8 cellular contexts compared by ENCODE assay signal in the genomic region with DNA sequence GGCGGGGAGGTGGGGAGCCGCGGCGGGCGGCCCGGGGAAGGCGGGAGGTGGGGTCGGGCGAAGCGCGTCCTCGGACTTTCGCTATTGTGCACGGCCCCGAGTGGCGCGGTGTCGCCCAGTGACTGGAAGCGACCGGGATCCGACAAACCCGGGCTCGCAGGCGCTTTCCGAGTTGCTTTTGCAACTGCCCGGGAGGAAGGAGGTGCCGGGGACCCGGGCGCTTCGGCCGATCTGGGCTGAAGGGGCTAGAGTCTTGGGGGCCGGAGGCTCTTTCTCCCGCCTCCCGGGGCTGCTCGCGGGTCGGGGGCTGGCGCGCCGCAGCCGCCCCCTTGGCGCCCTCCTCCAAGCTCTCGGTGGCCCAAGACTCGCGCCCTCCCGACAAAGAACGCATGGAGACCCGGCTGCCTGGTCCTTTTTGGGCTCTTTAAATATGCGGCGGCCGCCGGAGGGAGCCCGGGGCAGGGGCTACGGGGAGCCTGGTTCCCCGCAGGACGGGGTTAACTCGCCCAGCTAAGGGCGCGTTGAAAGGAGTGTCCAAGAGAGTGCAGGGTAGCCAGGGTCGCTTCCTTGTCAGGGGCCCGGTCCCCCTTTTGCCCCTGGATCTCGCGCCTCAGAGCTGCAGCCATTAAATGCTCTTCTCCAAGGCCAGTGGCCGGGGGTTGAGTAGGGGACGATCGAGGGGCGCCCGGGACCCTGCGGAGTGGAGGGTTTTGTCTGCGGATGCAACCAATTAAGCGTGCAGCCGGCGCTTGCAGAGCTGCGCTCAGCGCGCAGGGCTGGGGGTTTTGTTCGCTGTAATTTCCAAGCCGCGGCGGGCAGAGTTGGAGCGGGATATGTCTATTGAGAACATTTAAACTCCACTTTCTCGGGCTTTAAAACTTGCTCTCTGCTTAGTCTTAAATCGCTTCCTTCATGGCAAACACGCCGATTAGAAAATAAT. TPM values are rescaled to one million over a fixed set of nuclear protein-coding genes. Genes with fewer than 3 reads are reported as not detected.
DNase-seq lines count a peak whose midpoint lies in the region; ATAC-seq and TF ChIP-seq lines count a peak whose summit lies in the region.

No MANE protein-coding gene starts in this region.

- H3K27me3 ChIP-seq in heart right ventricle = peaks cover 7 to 87% (median 58%) of the 10 kb centered on the region in 7 donors

- H3K4me3 ChIP-seq in heart right ventricle = peak overlapping the region; percentile 29 to 68 (median 58)

- DNase-seq in ACHN = peak; percentile 60
- DNase-seq in GM20000 (ENCODE audit: low spot score) = peak; percentile 60
- DNase-seq in activated CD4-positive, alpha-beta T cell treated with anti-CD3 and anti-CD28 coated beads, Interleukin-2, amount 50 U/mL, for 48 hours = peak; percentile 9 to 13
- DNase-seq in heart right ventricle = peak; percentile 4 to 21
- peak; percentile 79 for DNase-seq in posterior vena cava (ENCODE audit: low spot score)
- DNase-seq in DMS79 (lab: John Stamatoyannopoulos, UW) = no peak
- DNase-seq in NCI-H2196 (lab: John Stamatoyannopoulos, UW; ENCODE audit: unreplicated experiment) = no peak

- intact Hi-C loops in heart right ventricle (cut with DNase I) (no loop called here), posterior vena cava (cut with DNase I) (no loop called here)

- TF ChIP-seq CTCF in GM20000 (IDR thresholded peaks at IDR 0.05; ENCODE audit: extremely low read depth, missing control alignments) (no peak), heart right ventricle (IDR thresholded peaks at IDR 0.05) (peak in 1 of 9 donors; percentile 11)

- ATAC-seq in heart right ventricle = peak in 6 of 8 donors; percentile 11 to 45 (median 30)
- no peak for ATAC-seq in activated CD4-positive, CD25-positive, alpha-beta regulatory T cell treated with anti-CD3 and anti-CD28 coated beads, Interleukin-2, amount 50 U/mL, for 24 hours

- no peaks in the 10 kb centered on the region for H3K9me3 ChIP-seq in heart right ventricle

- in situ Hi-C loops in ACHN (cut with HindIII; ENCODE audit: low pct_ligation_motif_present, low pct_unique_long_range_greater_than_20kb, low sequenced_read_pairs) = no loop called here

- no peaks in the 10 kb centered on the region for H3K36me3 ChIP-seq in heart right ventricle

- H3K27ac ChIP-seq in heart right ventricle = no peak overlapping the region

- 0 to 1% methylated on average over 85 of the region's 85 CpGs for WGBS in heart right ventricle, 2 donors

- H3K4me1 ChIP-seq in heart right ventricle = peaks cover 7 to 42% (median 27%) of the 10 kb centered on the region in 9 donors

RNA-seq across cellular contexts. Expression of a gene that starts 1.6 kb away (rescaled TPM):
- total RNA-seq in heart right ventricle = under 1 TPM in 1 of 10 donors, not detected in 9; 0.47 TPM
- under 1 TPM; 0.07 to 0.12 TPM for polyA plus RNA-seq in heart right ventricle
- total RNA-seq in posterior vena cava = 1 to 10 TPM in 1 of 2 donors, under 1 TPM in 1; 0.09 to 1.2 TPM

Comparison
In these comparisons a context has a peak if more than half of its experiments do, and no peak if none do; other contexts are left out.
1. DNase-seq: peak in ACHN (single experiment), GM20000 (single experiment), activated CD4-positive, alpha-beta T cell treated with anti-CD3 and anti-CD28 coated beads, Interleukin-2, amount 50 U/mL, for 48 hours (2 of 2), heart right ventricle (2 of 2) and posterior vena cava (single experiment); none in DMS79 (single experiment) and NCI-H2196 (single experiment).
2. ATAC-seq: peak in heart right ventricle (6 of 8); none in activated CD4-positive, CD25-positive, alpha-beta regulatory T cell treated with anti-CD3 and anti-CD28 coated beads, Interleukin-2, amount 50 U/mL, for 24 hours (0 of 2).